ENCODE assay signal across 37 cellular contexts in genomic region chr2:155908567-155908966, GRCh38.
DNase-seq lines count a peak whose midpoint lies in the region; ATAC-seq, FAIRE-seq and TF ChIP-seq lines count a peak whose summit lies in the region.
"Had no signal": no experiment of that assay in that cellular context is flagged by ENCODE, and none has a peak within 500 bp of the region (broad histone marks: within the 10 kb centered on the region; RNA-seq: fewer than 3 reads in every experiment).

No MANE protein-coding gene starts in this region.

- H3K27ac Mint-ChIP-seq in activated naive CD4-positive, alpha-beta T cell treated with anti-CD3 and anti-CD28 coated beads for 36 hours = no peak overlapping the region
- H3K27ac Mint-ChIP-seq: B cell; CD14-positive monocyte; CD4-positive, alpha-beta memory T cell; CD4-positive, alpha-beta T cell; CD4-positive, CD25-positive, alpha-beta regulatory T cell; CD8-positive, alpha-beta memory T cell; CD8-positive, alpha-beta T cell had no signal

- DNase-seq in mammary epithelial cell (peak; percentile 23), breast epithelium (ENCODE audit: low spot score in 2 of 2) (no peak), bronchial epithelial cell (ENCODE audit: low read depth) (peak; percentile 28), epithelial cell of esophagus (ENCODE audit: low read depth) (peak; percentile 27), foreskin keratinocyte (peak; percentile 17 to 56), right cardiac atrium (no peak)
- no peak for DNase-seq in activated naive CD4-positive, alpha-beta T cell treated with anti-CD3 and anti-CD28 coated beads for 36 hours
- DNase-seq: 8988T; ACHN; AML-193; BE2C; C1 segment of cervical spinal cord; Caco-2; Calu3; CD4-positive, alpha-beta memory T cell; CD4-positive, alpha-beta T cell; CD4-positive, CD25-positive, alpha-beta regulatory T cell; CD8-positive, alpha-beta memory T cell; CD8-positive, alpha-beta T cell; COR-L47; DMS 273 treated with DMSO at 0.1 percent for 48 hours; DMS153; DMS53; DMS79; DMS79 treated with DMSO at 0.1 percent for 48 hours; DND-41; EL had no signal

- no peaks in the 10 kb centered on the region for H3K36me3 ChIP-seq in mammary epithelial cell (ENCODE audit: insufficient read depth, low read length)
- no peaks in the 10 kb centered on the region for H3K36me3 ChIP-seq in breast epithelium
- H3K36me3 ChIP-seq in bronchial epithelial cell (ENCODE audit: control insufficient read depth, insufficient read depth, low read length) = no peaks in the 10 kb centered on the region
- H3K36me3 ChIP-seq: BE2C; BLaER1; BLaER1 treated with 17β-estradiol and CSF1 and Interleukin-3, amounts not matched to agents 10 nM and 100 nM had no signal

- no peak overlapping the region for H3K9ac ChIP-seq in mammary epithelial cell (ENCODE audit: insufficient read depth, low read length)
- H3K9ac ChIP-seq: BLaER1; BLaER1 treated with 17β-estradiol and CSF1 and Interleukin-3, amounts not matched to agents 10 nM and 100 nM had no signal

- no peak overlapping the region for H3K4me2 ChIP-seq in mammary epithelial cell (ENCODE audit: insufficient read depth, low read depth, low read length)
- H3K4me2 ChIP-seq: A549; BLaER1; BLaER1 treated with 17β-estradiol and CSF1 and Interleukin-3, amounts not matched to agents 10 nM and 100 nM had no signal

- H3K9me3 ChIP-seq in mammary epithelial cell (replicated peaks; ENCODE audit: insufficient read depth, low read length) (no peaks in the 10 kb centered on the region), breast epithelium (no peaks in the 10 kb centered on the region), right cardiac atrium (ENCODE audit: control insufficient read depth, low read length) (no peaks in the 10 kb centered on the region)
- H3K9me3 ChIP-seq: A549; BE2C; BLaER1; BLaER1 treated with 17β-estradiol and CSF1 and Interleukin-3, amounts not matched to agents 10 nM and 100 nM; Caco-2 had no signal

- H3K9me3 Mint-ChIP-seq in activated naive CD4-positive, alpha-beta T cell treated with anti-CD3 and anti-CD28 coated beads for 36 hours = no peaks in the 10 kb centered on the region
- H3K9me3 Mint-ChIP-seq: CD4-positive, alpha-beta T cell; CD4-positive, CD25-positive, alpha-beta regulatory T cell; CD8-positive, alpha-beta T cell had no signal

- H3K27me3 ChIP-seq in mammary epithelial cell (ENCODE audit: insufficient read depth, low read length) = peaks cover 2% of the 10 kb centered on the region
- no peaks in the 10 kb centered on the region for H3K27me3 ChIP-seq in breast epithelium
- no peaks in the 10 kb centered on the region for H3K27me3 ChIP-seq in bronchial epithelial cell (ENCODE audit: control insufficient read depth, insufficient read depth, low read length)
- H3K27me3 ChIP-seq in foreskin keratinocyte = no peaks in the 10 kb centered on the region
- no peaks in the 10 kb centered on the region for H3K27me3 ChIP-seq in right cardiac atrium (ENCODE audit: control insufficient read depth, insufficient read depth)
- H3K27me3 ChIP-seq: BE2C; BLaER1; BLaER1 treated with 17β-estradiol and CSF1 and Interleukin-3, amounts not matched to agents 10 nM and 100 nM had no signal

- no peak overlapping the region for H3K4me3 Mint-ChIP-seq in activated naive CD4-positive, alpha-beta T cell treated with anti-CD3 and anti-CD28 coated beads for 36 hours
- H3K4me3 Mint-ChIP-seq: B cell; CD14-positive monocyte; CD4-positive, alpha-beta memory T cell; CD4-positive, alpha-beta T cell; CD4-positive, CD25-positive, alpha-beta regulatory T cell; CD8-positive, alpha-beta memory T cell; CD8-positive, alpha-beta T cell had no signal

- no peak for FAIRE-seq in bronchial epithelial cell (lab: Jason Lieb, UNC)
- FAIRE-seq: A204.1, A549, D721Med had no signal

- no peaks in the 10 kb centered on the region for H4K20me1 ChIP-seq in mammary epithelial cell (ENCODE audit: insufficient read depth, low read length)
- H4K20me1 ChIP-seq: BLaER1; BLaER1 treated with 17β-estradiol and CSF1 and Interleukin-3, amounts not matched to agents 10 nM and 100 nM had no signal

- H3K4me1 ChIP-seq in mammary epithelial cell (ENCODE audit: insufficient read depth, low read length) (no peaks in the 10 kb centered on the region), breast epithelium (no peaks in the 10 kb centered on the region), foreskin keratinocyte (no peaks in the 10 kb centered on the region), right cardiac atrium (ENCODE audit: control insufficient read depth, insufficient read depth, low read length) (no peaks in the 10 kb centered on the region)
- H3K4me1 ChIP-seq: A549; BE2C; BLaER1; BLaER1 treated with 17β-estradiol and CSF1 and Interleukin-3, amounts not matched to agents 10 nM and 100 nM; Caco-2 had no signal

- CTCF ChIA-PET in mammary epithelial cell (lab: Charles Lee; ENCODE audit: low non-redundant PET) = no interaction called here
- CTCF ChIA-PET in activated naive CD4-positive, alpha-beta T cell treated with anti-CD3 and anti-CD28 coated beads for 36 hours (lab: Charles Lee) = no interaction called here

- H3K4me1 Mint-ChIP-seq in activated naive CD4-positive, alpha-beta T cell treated with anti-CD3 and anti-CD28 coated beads for 36 hours (ENCODE audit: low read depth) = no peaks in the 10 kb centered on the region
- H3K4me1 Mint-ChIP-seq: B cell; CD14-positive monocyte; CD4-positive, alpha-beta memory T cell; CD4-positive, CD25-positive, alpha-beta regulatory T cell; CD8-positive, alpha-beta memory T cell had no signal

- 100% methylated on average over 1 of the region's 1 CpG for WGBS in mammary epithelial cell (ENCODE audit: low coverage, missing lambda C conversion rate)
- WGBS in right cardiac atrium = 83% methylated on average over 1 of the region's 1 CpG

- dilution Hi-C loops in mammary epithelial cell (cut with HindIII; ENCODE audit: low sequenced_read_pairs) = no loop called here

- intact Hi-C loops in mammary epithelial cell (cut with micrococcal nuclease) = no loop called here
- intact Hi-C loops in breast epithelium (cut with DNase I; ENCODE audit: low total_unique reads) = no loop called here
- intact Hi-C loops in activated naive CD4-positive, alpha-beta T cell treated with anti-CD3 and anti-CD28 coated beads for 36 hours (cut with micrococcal nuclease) = no loop called here
- intact Hi-C loops in right cardiac atrium (cut with DNase I) = no loop called here

- H3K4me3 ChIP-seq in mammary epithelial cell (replicated peaks in 1 of 3; ENCODE audit: insufficient read depth in 1 of 3, low read depth in 2 of 3, low read length in 3 of 3) (no peak overlapping the region), breast epithelium (no peak overlapping the region), bronchial epithelial cell (ENCODE audit: low read depth, low read length) (no peak overlapping the region), epithelial cell of esophagus (ENCODE audit: low read length) (no peak overlapping the region), right cardiac atrium (ENCODE audit: low read length) (no peak overlapping the region)
- H3K4me3 ChIP-seq: A549; BLaER1; BLaER1 treated with 17β-estradiol and CSF1 and Interleukin-3, amounts not matched to agents 10 nM and 100 nM had no signal

- ATAC-seq in foreskin keratinocyte (peak; percentile 59), right cardiac atrium (no peak), HG03108 (IDR thresholded peaks at IDR 0.05; ENCODE audit: unreplicated experiment) (no peak)
- ATAC-seq: A549; CD8-positive, alpha-beta T cell had no signal

- H3K27ac ChIP-seq in mammary epithelial cell (ENCODE audit: insufficient read depth, low read depth, low read length) (no peak overlapping the region), breast epithelium (no peak overlapping the region), foreskin keratinocyte (peak overlapping the region; percentile 81), right cardiac atrium (ENCODE audit: low read length) (no peak overlapping the region)
- H3K27ac ChIP-seq: 22Rv1; A549; BLaER1; BLaER1 treated with 17β-estradiol and CSF1 and Interleukin-3, amounts not matched to agents 10 nM and 100 nM; C4-2B had no signal

- H3K36me3 Mint-ChIP-seq in activated naive CD4-positive, alpha-beta T cell treated with anti-CD3 and anti-CD28 coated beads for 36 hours (ENCODE audit: low read depth) = no peaks in the 10 kb centered on the region
- H3K36me3 Mint-ChIP-seq: CD14-positive monocyte; CD4-positive, alpha-beta memory T cell; CD4-positive, CD25-positive, alpha-beta regulatory T cell; CD8-positive, alpha-beta memory T cell; CD8-positive, alpha-beta T cell had no signal

- no peaks in the 10 kb centered on the region for H3K79me2 ChIP-seq in mammary epithelial cell (ENCODE audit: insufficient read depth, low read length)

- no peak for TF ChIP-seq POLR2A in breast epithelium (IDR thresholded peaks at IDR 0.05)

- H3K27me3 Mint-ChIP-seq in activated naive CD4-positive, alpha-beta T cell treated with anti-CD3 and anti-CD28 coated beads for 36 hours (ENCODE audit: low read depth) = no peaks in the 10 kb centered on the region
- H3K27me3 Mint-ChIP-seq: B cell; CD4-positive, alpha-beta memory T cell; CD4-positive, alpha-beta T cell; CD4-positive, CD25-positive, alpha-beta regulatory T cell; CD8-positive, alpha-beta memory T cell had no signal

- in situ Hi-C loops in mammary epithelial cell (cut with MboI; ENCODE audit: low sequenced_read_pairs in 2 of 2) = no loop called here

- BruUV-seq in mammary epithelial cell (replicated peaks; lab: Mats Ljungman, UMichigan) = no TSS peak

- TF ChIP-seq CTCF in mammary epithelial cell (conservative IDR thresholded peaks at IDR 0.05 in 1 of 2, IDR thresholded peaks at IDR 0.05 in 1 of 2; ENCODE audit: extremely low read depth in 1 of 2, insufficient read depth in 1 of 2, low read depth in 1 of 2, low read length in 2 of 2) (no peak), breast epithelium (IDR thresholded peaks at IDR 0.05) (no peak), bronchial epithelial cell (IDR thresholded peaks at IDR 0.05; ENCODE audit: insufficient read depth, low read length, severe bottlenecking) (no peak), epithelial cell of esophagus (IDR thresholded peaks at IDR 0.05; ENCODE audit: insufficient read depth, low read depth, low read length, missing control alignments) (no peak), foreskin keratinocyte (conservative IDR thresholded peaks at IDR 0.05) (no peak)

- H2AFZ ChIP-seq in mammary epithelial cell (ENCODE audit: low read depth, low read length) = no peak overlapping the region

Comparison
In these comparisons a context has a peak if more than half of its experiments do, and no peak if none do; other contexts are left out.
1. DNase-seq: peak in mammary epithelial cell (single experiment), bronchial epithelial cell (single experiment), epithelial cell of esophagus (single experiment) and foreskin keratinocyte (2 of 2); none in breast epithelium (0 of 2), activated naive CD4-positive, alpha-beta T cell treated with anti-CD3 and anti-CD28 coated beads for 36 hours (single experiment) and right cardiac atrium (0 of 3).